11 cellular contexts compared by ENCODE assay signal in the genomic region with DNA sequence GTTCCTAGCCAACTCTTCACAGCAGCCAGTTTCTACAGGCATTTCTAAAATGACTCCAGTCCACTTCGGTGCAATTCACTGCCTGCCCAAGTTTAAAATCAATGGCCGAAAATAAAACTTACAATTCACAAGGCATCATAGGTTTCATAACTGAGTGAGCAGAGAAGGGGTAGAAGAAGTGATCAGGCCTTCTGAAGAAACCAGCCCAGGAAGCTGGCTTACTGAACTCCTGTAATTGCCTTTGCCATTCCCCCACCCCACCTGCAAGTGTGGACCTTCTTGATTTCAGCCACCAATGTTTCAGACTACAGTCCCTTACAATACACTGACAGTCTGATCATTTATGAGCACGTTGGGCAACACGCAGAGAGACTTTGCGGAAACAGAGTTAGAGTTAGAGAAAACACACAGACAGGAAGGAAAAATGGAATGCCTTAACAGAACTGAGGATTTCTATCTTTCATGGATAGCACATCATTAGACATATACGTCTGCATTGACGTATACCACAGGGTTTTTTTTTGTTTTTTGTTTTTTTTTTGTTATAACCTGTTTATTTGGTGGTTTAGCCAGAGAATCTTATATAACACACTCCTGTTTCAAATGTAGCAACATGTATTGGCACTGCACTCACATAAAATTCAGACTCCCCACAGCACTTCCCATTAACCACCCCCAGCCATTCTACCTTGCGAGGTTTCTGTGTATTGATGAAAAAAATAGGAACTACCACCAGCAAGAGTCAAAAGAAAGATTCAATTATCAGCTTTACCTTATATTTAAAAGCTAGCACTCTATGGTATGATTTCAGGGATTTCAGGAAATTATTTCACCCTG.
"Had no signal": no experiment of that assay in that cellular context is flagged by ENCODE, and none has a peak within 500 bp of the region (broad histone marks: within the 10 kb centered on the region; RNA-seq: fewer than 3 reads in every experiment).

No MANE protein-coding gene starts in this region.

- H3K27ac ChIP-seq: heart left ventricle, upper lobe of left lung had no signal

- H3K27me3 ChIP-seq: heart left ventricle, upper lobe of left lung had no signal

- H3K9me3 Mint-ChIP-seq: activated CD4-positive, alpha-beta memory T cell treated with anti-CD3 and anti-CD28 coated beads, Interleukin-2, amount 10 ng/mL, durations not matched to agents 7 days and 5 days; activated naive CD8-positive, alpha-beta T cell treated with anti-CD3 and anti-CD28 coated beads for 36 hours; stimulated activated effector memory CD8-positive, alpha-beta T cell treated with anti-CD3 and anti-CD28 coated beads, Interleukin-12 subunit alpha, Interleukin-12 subunit beta, amount 100 ng/mL, for 72 hours had no signal

- ATAC-seq: heart left ventricle; right cardiac atrium; stimulated activated effector memory CD8-positive, alpha-beta T cell treated with anti-CD3 and anti-CD28 coated beads, Interleukin-12 subunit alpha, Interleukin-12 subunit beta, amount 100 ng/mL, for 72 hours had no signal

- H3K4me3 Mint-ChIP-seq: activated CD4-positive, alpha-beta memory T cell treated with anti-CD3 and anti-CD28 coated beads, Interleukin-2, amount 10 ng/mL, durations not matched to agents 7 days and 5 days; activated naive CD8-positive, alpha-beta T cell treated with anti-CD3 and anti-CD28 coated beads for 36 hours; stimulated activated effector memory CD8-positive, alpha-beta T cell treated with anti-CD3 and anti-CD28 coated beads, Interleukin-12 subunit alpha, Interleukin-12 subunit beta, amount 100 ng/mL, for 72 hours had no signal

- H3K36me3 Mint-ChIP-seq: activated naive CD8-positive, alpha-beta T cell treated with anti-CD3 and anti-CD28 coated beads for 36 hours; stimulated activated effector memory CD8-positive, alpha-beta T cell treated with anti-CD3 and anti-CD28 coated beads, Interleukin-12 subunit alpha, Interleukin-12 subunit beta, amount 100 ng/mL, for 72 hours had no signal

- H3K27ac Mint-ChIP-seq: activated CD4-positive, alpha-beta memory T cell treated with anti-CD3 and anti-CD28 coated beads, Interleukin-2, amount 10 ng/mL, durations not matched to agents 7 days and 5 days; activated naive CD8-positive, alpha-beta T cell treated with anti-CD3 and anti-CD28 coated beads for 36 hours; progenitor cell of endocrine pancreas; stimulated activated effector memory CD8-positive, alpha-beta T cell treated with anti-CD3 and anti-CD28 coated beads, Interleukin-12 subunit alpha, Interleukin-12 subunit beta, amount 100 ng/mL, for 72 hours had no signal

- DNase-seq: activated CD4-positive, alpha-beta memory T cell treated with anti-CD3 and anti-CD28 coated beads, Interleukin-2, amount 10 ng/mL, durations not matched to agents 7 days and 5 days; activated CD4-positive, CD25-positive, alpha-beta regulatory T cell treated with anti-CD3 and anti-CD28 coated beads, Interleukin-2, amount 50 U/mL, for 72 hours; activated gamma-delta T cell treated with Interleukin-2 at 50 U/mL for 16 hours; activated naive CD8-positive, alpha-beta T cell treated with anti-CD3 and anti-CD28 coated beads for 36 hours; activated T-cell treated with anti-CD3 and anti-CD28 coated beads, Interleukin-2, amount 50 U/mL, for 48 hours; heart left ventricle; SW 1271; upper lobe of left lung had no signal
